8 cellular contexts compared by ENCODE assay signal in genomic region chr11:8810331-8811301, GRCh38.
A peak's percentile ranks its signal among the peaks of the same experiment; 100 is the strongest.
DNase-seq lines count a peak whose midpoint lies in the region; ATAC-seq, FAIRE-seq and TF ChIP-seq lines count a peak whose summit lies in the region.

No MANE protein-coding gene starts in this region.

- H3K4me3 ChIP-seq in cardiac muscle cell (peak overlapping the region; percentile 64), neuronal stem cell (ENCODE audit: low read length in 2 of 2) (peak overlapping the region; percentile 53 to 75)

- peak overlapping the region; percentile 85 for H2AFZ ChIP-seq in neuronal stem cell (ENCODE audit: low read length)

- H3K4me2 ChIP-seq in neuronal stem cell (ENCODE audit: insufficient read depth, low read length, poor library complexity, severe bottlenecking), result peak overlapping the region; percentile 81

- H3K27me3 ChIP-seq in cardiac muscle cell (no peaks in the 10 kb centered on the region), neuronal stem cell (ENCODE audit: control insufficient read depth in 3 of 3, insufficient read depth in 3 of 3, low read depth in 1 of 3, low read length in 3 of 3) (no peaks in the 10 kb centered on the region)

- peak overlapping the region; percentile 89 for H3K18ac ChIP-seq in neuronal stem cell (ENCODE audit: low read length)

- H4K8ac ChIP-seq in neuronal stem cell (ENCODE audit: low read depth, low read length), result no peak overlapping the region

- H2BK5ac ChIP-seq in neuronal stem cell (ENCODE audit: low read length), result peak overlapping the region; percentile 67

- DNase-seq in GM12892 (ENCODE audit: insufficient read length), result peak; percentile 49
- peak; percentile 21 for DNase-seq in NCI-H2107 (lab: John Stamatoyannopoulos, UW)
- peak in 51 of 56 donors; percentile 18 to 86 (median 66) for DNase-seq in amygdala (lab: John Stamatoyannopoulos, UW)
- peak; percentile 85 to 90 for DNase-seq in cardiac muscle cell (ENCODE audit: low read depth in 1 of 2, low spot score in 1 of 2)
- peak; percentile 82 for DNase-seq in neuronal stem cell (ENCODE audit: low spot score)

- no peaks in the 10 kb centered on the region for H3K9me3 ChIP-seq in cardiac muscle cell (ENCODE audit: low read depth)
- no peaks in the 10 kb centered on the region for H3K9me3 ChIP-seq in neuronal stem cell (replicated peaks in 1 of 2; ENCODE audit: control insufficient read depth in 2 of 2, insufficient read depth in 1 of 2, low read depth in 1 of 2, low read length in 2 of 2)

- H3K27ac ChIP-seq in cardiac muscle cell, result peak overlapping the region; percentile 95
- peak overlapping the region; percentile 77 for H3K27ac ChIP-seq in neuronal stem cell (replicated peaks; ENCODE audit: low read length)

- peak overlapping the region; percentile 56 for H4K91ac ChIP-seq in neuronal stem cell (ENCODE audit: low read depth, low read length, poor library complexity)

- H3K4me1 ChIP-seq in cardiac muscle cell (ENCODE audit: low read depth) (peaks cover 50% of the 10 kb centered on the region), neuronal stem cell (ENCODE audit: control insufficient read depth in 2 of 2, insufficient read depth in 1 of 2, low read depth in 1 of 2, low read length in 2 of 2) (peaks cover 33 to 51% of the 10 kb centered on the region in 2 donors)

- H3K4ac ChIP-seq in neuronal stem cell (ENCODE audit: low read length), result no peak overlapping the region

- H3K79me1 ChIP-seq in neuronal stem cell (ENCODE audit: low read depth, low read length), result peaks cover 3% of the 10 kb centered on the region

- H2AK5ac ChIP-seq in neuronal stem cell (ENCODE audit: low read depth, low read length), result peak overlapping the region; percentile 28

- ATAC-seq in HG02642 (IDR thresholded peaks at IDR 0.05; ENCODE audit: poor library complexity, unreplicated experiment) (no peak), HG02970 (IDR thresholded peaks at IDR 0.05; ENCODE audit: low FRiP score, unreplicated experiment) (no peak), HG03520 (IDR thresholded peaks at IDR 0.05; ENCODE audit: unreplicated experiment) (no peak)

- no peak for TF ChIP-seq POLR2A in GM12892 (IDR thresholded peaks at IDR 0.05; ENCODE audit: low read depth, low read length)

- peak overlapping the region; percentile 17 for H3K14ac ChIP-seq in neuronal stem cell (ENCODE audit: low read length)

- peak overlapping the region; percentile 47 for H2BK15ac ChIP-seq in neuronal stem cell (ENCODE audit: low read length)

- no peak for FAIRE-seq in GM12892 (lab: Jason Lieb, UNC)

- H3K23ac ChIP-seq in neuronal stem cell (ENCODE audit: low read depth, low read length, poor library complexity), result peak overlapping the region; percentile 28

- H3K36me3 ChIP-seq in cardiac muscle cell (no peaks in the 10 kb centered on the region), neuronal stem cell (replicated peaks in 1 of 2; ENCODE audit: control insufficient read depth in 2 of 2, insufficient read depth in 2 of 2, low read length in 2 of 2) (peaks cover 2 to 27% of the 10 kb centered on the region in 2 donors)

- no CpG with 5 or more reads among the region's 33 CpGs for WGBS in neuronal stem cell (ENCODE audit: extremely low coverage in 2 of 2, insufficient read length in 2 of 2, insufficient replicate concordance in 1 of 2), 2 donors

- H2BK12ac ChIP-seq in neuronal stem cell (ENCODE audit: low read length), result no peak overlapping the region

- H3K9ac ChIP-seq in neuronal stem cell (ENCODE audit: low read depth, low read length, poor library complexity), result peak overlapping the region; percentile 88

- H2BK120ac ChIP-seq in neuronal stem cell (ENCODE audit: low read depth, low read length), result no peak overlapping the region

- no peak for TF ChIP-seq CTCF in cardiac muscle cell (IDR thresholded peaks at IDR 0.05; ENCODE audit: low read depth, low read length)

Comparison
In these comparisons a context has a peak if more than half of its experiments do, and no peak if none do; other contexts are left out.
1. DNase-seq: peak in every context shown above with its lines; median percentile 88 in cardiac muscle cell; 82 in neuronal stem cell; 66 in amygdala; 49 in GM12892; 21 in NCI-H2107.